In genomic region chr12:124822218-124822617, GRCh38 we compare ENCODE assay signal across 22 cellular contexts.
"Had no signal": no experiment of that assay in that cellular context is flagged by ENCODE, and none has a peak within 500 bp of the region (broad histone marks: within the 10 kb centered on the region; RNA-seq: fewer than 3 reads in every experiment).

No MANE protein-coding gene starts in this region.

- H3K4me2 ChIP-seq: neural progenitor cell had no signal

- H3K9me3 ChIP-seq: esophagus squamous epithelium, mucosa of descending colon, sigmoid colon, stomach, thyroid gland, vagina had no signal

- H3K9me3 Mint-ChIP-seq: mesothelial cell of epicardium; naive B cell; natural killer cell treated with Interleukin-12 subunit alpha and Interleukin-12 subunit beta and Interleukin-15 and Interleukin-18, amount 100 ng/mL, for 72 hours; neural progenitor cell; stimulated activated effector memory CD8-positive, alpha-beta T cell treated with anti-CD3 and anti-CD28 coated beads, Interleukin-12 subunit alpha, Interleukin-12 subunit beta, amount 100 ng/mL, for 72 hours had no signal

- H3K4me3 Mint-ChIP-seq: mesothelial cell of epicardium; naive B cell; natural killer cell treated with Interleukin-12 subunit alpha and Interleukin-12 subunit beta and Interleukin-15 and Interleukin-18, amount 100 ng/mL, for 72 hours; neural progenitor cell; stimulated activated effector memory CD8-positive, alpha-beta T cell treated with anti-CD3 and anti-CD28 coated beads, Interleukin-12 subunit alpha, Interleukin-12 subunit beta, amount 100 ng/mL, for 72 hours had no signal

- H3K4me1 Mint-ChIP-seq: stimulated activated effector memory CD8-positive, alpha-beta T cell treated with anti-CD3 and anti-CD28 coated beads, Interleukin-12 subunit alpha, Interleukin-12 subunit beta, amount 100 ng/mL, for 72 hours had no signal

- H3K27me3 ChIP-seq: esophagus squamous epithelium, neural progenitor cell, sigmoid colon, stomach, thyroid gland, vagina had no signal

- ATAC-seq: mucosa of descending colon; natural killer cell treated with Interleukin-12 subunit alpha and Interleukin-12 subunit beta and Interleukin-15 and Interleukin-18, amount 100 ng/mL, for 72 hours; stimulated activated effector memory CD8-positive, alpha-beta T cell treated with anti-CD3 and anti-CD28 coated beads, Interleukin-12 subunit alpha, Interleukin-12 subunit beta, amount 100 ng/mL, for 72 hours had no signal

- H3K36me3 Mint-ChIP-seq: mesothelial cell of epicardium; naive B cell; natural killer cell treated with Interleukin-12 subunit alpha and Interleukin-12 subunit beta and Interleukin-15 and Interleukin-18, amount 100 ng/mL, for 72 hours; stimulated activated effector memory CD8-positive, alpha-beta T cell treated with anti-CD3 and anti-CD28 coated beads, Interleukin-12 subunit alpha, Interleukin-12 subunit beta, amount 100 ng/mL, for 72 hours had no signal

- H3K4me3 ChIP-seq: coronary artery, esophagus squamous epithelium, mucosa of descending colon, neural progenitor cell, sigmoid colon, stomach, thyroid gland, vagina had no signal

- H3K27ac Mint-ChIP-seq: mesothelial cell of epicardium; natural killer cell treated with Interleukin-12 subunit alpha and Interleukin-12 subunit beta and Interleukin-15 and Interleukin-18, amount 100 ng/mL, for 72 hours; neural progenitor cell; progenitor cell of endocrine pancreas; stimulated activated effector memory CD8-positive, alpha-beta T cell treated with anti-CD3 and anti-CD28 coated beads, Interleukin-12 subunit alpha, Interleukin-12 subunit beta, amount 100 ng/mL, for 72 hours had no signal

- H3K27me3 Mint-ChIP-seq: naive B cell had no signal

- DNase-seq: dermis blood vessel endothelial cell; effector memory CD4-positive, alpha-beta T cell; erythroblast; esophagus squamous epithelium; mesenchymal stem cell; mucosa of descending colon; naive B cell; sigmoid colon; stimulated activated CD4-positive, alpha-beta T cell treated with anti-CD3 and anti-CD28 coated beads, Interleukin-2, amount 100 ng/mL, for 24 hours; stimulated activated CD4-positive, alpha-beta T cell treated with anti-CD3 and anti-CD28 coated beads, Interleukin-4, amount 100 ng/mL, for 24 hours; stimulated activated naive CD4-positive, alpha-beta T cell treated with Interleukin-2 at 50 U/mL for 16 hours; stomach; thyroid gland; trophoblast cell had no signal

- H3K36me3 ChIP-seq: esophagus squamous epithelium, neural progenitor cell, sigmoid colon, stomach, thyroid gland, vagina had no signal

- H3K27ac ChIP-seq: coronary artery, esophagus squamous epithelium, neural progenitor cell, parathyroid adenoma, sigmoid colon, stomach, thyroid gland, vagina had no signal

- H3K4me1 ChIP-seq: esophagus squamous epithelium, neural progenitor cell, parathyroid adenoma, sigmoid colon, thyroid gland, vagina had no signal

- H2AFZ ChIP-seq: neural progenitor cell, parathyroid adenoma had no signal
